Comparison of ENCODE assay signal across 2 cellular contexts in the genomic region with DNA sequence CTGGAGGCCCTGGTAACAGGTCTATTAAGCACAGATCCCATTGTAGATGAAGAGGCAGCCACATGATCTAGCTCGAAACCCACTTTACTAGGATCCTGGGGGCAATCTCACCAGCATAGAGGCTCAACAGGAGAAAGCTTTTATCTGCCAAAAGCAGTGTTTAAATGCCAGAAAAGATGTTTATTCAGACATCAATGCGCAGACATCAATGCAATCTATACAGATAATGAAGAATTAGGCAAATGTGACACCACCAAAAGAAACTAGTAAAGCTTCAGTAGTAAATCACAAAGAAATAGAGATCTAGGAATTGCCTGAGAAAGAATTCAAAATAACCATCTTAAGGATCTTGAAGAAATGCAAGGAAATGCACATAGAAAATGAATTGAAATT.
TF ChIP-seq lines count a peak whose summit lies in the region.

No MANE protein-coding gene starts in this region.

TF ChIP-seq in GM23338, 12 proteins besides CTCF, POLR2A, EP300 and RAD21:
- TF ChIP-seq NANOG (IDR thresholded peaks at IDR 0.05; ENCODE audit: borderline replicate concordance) (peak; percentile 91; the same call in 1 of the 2 replicates), POLR2AphosphoS5 (IDR thresholded peaks at IDR 0.05; ENCODE audit: low read depth) (no peak)

TF ChIP-seq in WTC11, 78 proteins besides CTCF, POLR2A, EP300 and RAD21:
- TF ChIP-seq ZNF263 (CRISPR knock-in tag; IDR thresholded peaks at IDR 0.05; ENCODE audit: low read depth), result no peak
- TF ChIP-seq NFE2L1 (CRISPR knock-in tag; IDR thresholded peaks at IDR 0.05), result no peak
- TF ChIP-seq NR1H2 (CRISPR knock-in tag; IDR thresholded peaks at IDR 0.05), result no peak
- TF ChIP-seq ATF6 (CRISPR knock-in tag; IDR thresholded peaks at IDR 0.05), result no peak
- no peak for TF ChIP-seq CREM (CRISPR knock-in tag; IDR thresholded peaks at IDR 0.05)
- no peak for TF ChIP-seq ATF3 (CRISPR knock-in tag; conservative IDR thresholded peaks at IDR 0.05)
- TF ChIP-seq, protein P1, sequence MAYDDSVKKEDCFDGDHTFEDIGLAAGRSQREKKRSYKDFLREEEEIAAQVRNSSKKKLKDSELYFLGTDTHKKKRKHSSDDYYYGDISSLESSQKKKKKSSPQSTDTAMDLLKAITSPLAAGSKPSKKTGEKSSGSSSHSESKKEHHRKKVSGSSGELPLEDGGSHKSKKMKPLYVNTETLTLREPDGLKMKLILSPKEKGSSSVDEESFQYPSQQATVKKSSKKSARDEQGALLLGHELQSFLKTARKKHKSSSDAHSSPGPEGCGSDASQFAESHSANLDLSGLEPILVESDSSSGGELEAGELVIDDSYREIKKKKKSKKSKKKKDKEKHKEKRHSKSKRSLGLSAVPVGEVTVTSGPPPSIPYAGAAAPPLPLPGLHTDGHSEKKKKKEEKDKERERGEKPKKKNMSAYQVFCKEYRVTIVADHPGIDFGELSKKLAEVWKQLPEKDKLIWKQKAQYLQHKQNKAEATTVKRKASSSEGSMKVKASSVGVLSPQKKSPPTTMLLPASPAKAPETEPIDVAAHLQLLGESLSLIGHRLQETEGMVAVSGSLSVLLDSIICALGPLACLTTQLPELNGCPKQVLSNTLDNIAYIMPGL (CRISPR knock-in tag; IDR thresholded peaks at IDR 0.05), result no peak
- TF ChIP-seq, protein P2, sequence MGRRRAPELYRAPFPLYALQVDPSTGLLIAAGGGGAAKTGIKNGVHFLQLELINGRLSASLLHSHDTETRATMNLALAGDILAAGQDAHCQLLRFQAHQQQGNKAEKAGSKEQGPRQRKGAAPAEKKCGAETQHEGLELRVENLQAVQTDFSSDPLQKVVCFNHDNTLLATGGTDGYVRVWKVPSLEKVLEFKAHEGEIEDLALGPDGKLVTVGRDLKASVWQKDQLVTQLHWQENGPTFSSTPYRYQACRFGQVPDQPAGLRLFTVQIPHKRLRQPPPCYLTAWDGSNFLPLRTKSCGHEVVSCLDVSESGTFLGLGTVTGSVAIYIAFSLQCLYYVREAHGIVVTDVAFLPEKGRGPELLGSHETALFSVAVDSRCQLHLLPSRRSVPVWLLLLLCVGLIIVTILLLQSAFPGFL (CRISPR knock-in tag; IDR thresholded peaks at IDR 0.05; ENCODE audit: borderline replicate concordance), result no peak
- no peak for TF ChIP-seq ESRRA (CRISPR knock-in tag; IDR thresholded peaks at IDR 0.05; ENCODE audit: borderline replicate concordance)
- TF ChIP-seq, protein P3, sequence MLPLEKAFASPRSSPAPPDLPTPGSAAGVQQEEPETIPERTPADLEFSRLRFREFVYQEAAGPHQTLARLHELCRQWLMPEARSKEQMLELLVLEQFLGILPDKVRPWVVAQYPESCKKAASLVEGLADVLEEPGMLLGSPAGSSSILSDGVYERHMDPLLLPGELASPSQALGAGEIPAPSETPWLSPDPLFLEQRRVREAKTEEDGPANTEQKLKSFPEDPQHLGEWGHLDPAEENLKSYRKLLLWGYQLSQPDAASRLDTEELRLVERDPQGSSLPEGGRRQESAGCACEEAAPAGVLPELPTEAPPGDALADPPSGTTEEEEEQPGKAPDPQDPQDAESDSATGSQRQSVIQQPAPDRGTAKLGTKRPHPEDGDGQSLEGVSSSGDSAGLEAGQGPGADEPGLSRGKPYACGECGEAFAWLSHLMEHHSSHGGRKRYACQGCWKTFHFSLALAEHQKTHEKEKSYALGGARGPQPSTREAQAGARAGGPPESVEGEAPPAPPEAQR (CRISPR knock-in tag; IDR thresholded peaks at IDR 0.05), result no peak
- TF ChIP-seq GRHL2 (CRISPR knock-in tag; IDR thresholded peaks at IDR 0.05; ENCODE audit: insufficient replicate concordance, severe bottlenecking), result no peak
- TF ChIP-seq CBFB (CRISPR knock-in tag; IDR thresholded peaks at IDR 0.05; ENCODE audit: low read depth), result no peak
- no peak for TF ChIP-seq STAT6 (CRISPR knock-in tag; conservative IDR thresholded peaks at IDR 0.05; ENCODE audit: low read depth)
- TF ChIP-seq E2F4 (CRISPR knock-in tag; IDR thresholded peaks at IDR 0.05; ENCODE audit: borderline replicate concordance, low read depth), result no peak
- TF ChIP-seq ZBTB21 (CRISPR knock-in tag; IDR thresholded peaks at IDR 0.05; ENCODE audit: borderline replicate concordance), result no peak
- no peak for TF ChIP-seq TEAD1 (CRISPR knock-in tag; IDR thresholded peaks at IDR 0.05)
- TF ChIP-seq ZNF317 (CRISPR knock-in tag; IDR thresholded peaks at IDR 0.05; ENCODE audit: borderline replicate concordance, low read depth), result no peak
- TF ChIP-seq ZBTB43 (CRISPR knock-in tag; IDR thresholded peaks at IDR 0.05), result no peak
